In genomic region chr11:19092850-19093249, GRCh38 we compare ENCODE assay signal across 32 cellular contexts. TPM values are rescaled to one million over a fixed set of nuclear protein-coding genes. Genes with fewer than 3 reads are reported as not detected.
"Had no signal": no experiment of that assay in that cellular context is flagged by ENCODE, and none has a peak within 500 bp of the region (broad histone marks: within the 10 kb centered on the region; RNA-seq: fewer than 3 reads in every experiment).

No MANE protein-coding gene starts in this region.

- H3K4me2 ChIP-seq: neural progenitor cell, smooth muscle cell had no signal

- ATAC-seq: natural killer cell, psoas muscle, right lobe of liver, upper lobe of right lung had no signal

- H3K36me3 Mint-ChIP-seq: immature natural killer cell, mesothelial cell of epicardium, naive B cell, natural killer cell, neural progenitor cell had no signal

- H2AFZ ChIP-seq: neural progenitor cell, parathyroid adenoma had no signal

- H3K9ac ChIP-seq: neural progenitor cell, parathyroid adenoma had no signal

- H3K4me1 ChIP-seq: left ventricle myocardium inferior, neural progenitor cell, parathyroid adenoma, psoas muscle, right atrium auricular region, right lobe of liver, suprapubic skin, tibial artery, upper lobe of right lung had no signal

- H3K4me1 Mint-ChIP-seq: immature natural killer cell, mesothelial cell of epicardium, naive B cell, natural killer cell, neural progenitor cell had no signal

- H3K79me2 ChIP-seq: parathyroid adenoma had no signal

- H3K9me3 ChIP-seq: left ventricle myocardium inferior, neutrophil, psoas muscle, right atrium auricular region, right lobe of liver, suprapubic skin, thoracic aorta, tibial artery, upper lobe of right lung had no signal

- H3K27ac Mint-ChIP-seq: immature natural killer cell; mesothelial cell of epicardium; natural killer cell; nephron progenitor cell; neural progenitor cell; stimulated activated naive CD8-positive, alpha-beta T cell treated with anti-CD3 and anti-CD28 coated beads, Interleukin-15, Interleukin-2, amounts not matched to agents 100 ng/mL and 50 ng/mL, for 24 hours had no signal

- H3K9me3 Mint-ChIP-seq: immature natural killer cell; mesothelial cell of epicardium; natural killer cell; nephron progenitor cell; neural progenitor cell; stimulated activated naive CD8-positive, alpha-beta T cell treated with anti-CD3 and anti-CD28 coated beads, Interleukin-15, Interleukin-2, amounts not matched to agents 100 ng/mL and 50 ng/mL, for 24 hours had no signal

- H3K27me3 ChIP-seq: neural progenitor cell, right atrium auricular region, right lobe of liver, suprapubic skin had no signal

- DNase-seq: hypothalamus; immature natural killer cell; kidney; left ventricle myocardium inferior; mesendoderm; naive B cell; natural killer cell; nephron progenitor cell; occipital lobe; psoas muscle; right lobe of liver; stimulated activated CD4-positive, alpha-beta T cell treated with anti-CD3 and anti-CD28 coated beads, Interleukin-1b, Interleukin-23, amount 100 ng/mL, for 48 hours; stimulated activated CD4-positive, alpha-beta T cell treated with anti-CD3 and anti-CD28 coated beads, Interleukin-2, amount 100 ng/mL, for 48 hours; stimulated activated naive CD4-positive, alpha-beta T cell; tibial artery; trophoblast cell; upper lobe of right lung had no signal

- H3K27ac ChIP-seq: left ventricle myocardium inferior, neural progenitor cell, neutrophil, parathyroid adenoma, psoas muscle, right atrium auricular region, right lobe of liver, suprapubic skin, thoracic aorta, tibial artery, upper lobe of right lung had no signal

- H3K4me3 ChIP-seq: left ventricle myocardium inferior, lung, neural progenitor cell, psoas muscle, right atrium auricular region, right lobe of liver, smooth muscle cell, suprapubic skin, thoracic aorta, tibial artery, upper lobe of right lung had no signal

- FAIRE-seq: islet of Langerhans, kidney, urothelium cell line had no signal

- H3K4me3 Mint-ChIP-seq: immature natural killer cell; mesothelial cell of epicardium; natural killer cell; nephron progenitor cell; neural progenitor cell; stimulated activated naive CD8-positive, alpha-beta T cell treated with anti-CD3 and anti-CD28 coated beads, Interleukin-15, Interleukin-2, amounts not matched to agents 100 ng/mL and 50 ng/mL, for 24 hours had no signal

- H3K36me3 ChIP-seq: left ventricle myocardium inferior, neural progenitor cell, neutrophil, right atrium auricular region, right lobe of liver, suprapubic skin, thoracic aorta, tibial artery, upper lobe of right lung had no signal

RNA-seq across cellular contexts. Expression of gene MRGPRX2, which starts 32.3 kb away (rescaled TPM):
- total RNA-seq: left ventricle myocardium inferior, lung, mesothelial cell of epicardium, mononuclear cell, occipital lobe, osteocyte, psoas muscle, right atrium auricular region, right lobe of liver, skeletal muscle tissue, smooth muscle cell, upper lobe of right lung had no signal
- polyA plus RNA-seq: lung had no signal
